Comparison of ENCODE assay signal across 1 cellular context in the genomic region with DNA sequence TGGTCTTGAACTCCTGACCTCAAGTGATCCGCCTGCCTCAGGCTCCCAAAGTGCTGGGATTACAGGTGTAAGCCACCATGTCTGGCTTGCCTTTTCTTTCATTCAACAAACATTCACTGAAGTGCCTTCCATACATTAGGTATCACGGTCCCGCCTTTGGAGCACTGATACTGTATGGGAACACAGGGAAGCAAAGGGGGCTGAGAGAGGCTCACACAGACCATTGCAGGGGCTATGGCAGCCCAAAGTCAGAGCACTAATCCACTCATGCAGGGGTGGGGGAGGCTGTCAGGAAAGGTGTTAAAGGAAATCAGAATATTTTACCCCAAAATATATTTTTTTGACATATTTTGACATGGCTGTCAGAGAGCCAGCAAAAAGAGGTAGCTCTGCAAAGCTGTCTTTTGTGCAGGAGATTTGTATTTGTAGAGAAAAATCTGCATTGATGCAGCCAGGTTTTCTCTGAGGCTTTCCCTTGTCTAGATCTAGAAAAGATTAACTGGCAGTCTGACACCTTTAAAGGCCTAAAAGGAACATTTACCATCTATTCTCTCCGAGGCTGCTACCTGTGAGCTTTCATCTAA.
TF ChIP-seq lines count a peak whose summit lies in the region.

No MANE protein-coding gene starts in this region.

TF ChIP-seq in GM23338, 12 proteins besides CTCF, POLR2A, EP300 and RAD21:
- TF ChIP-seq, protein P1, sequence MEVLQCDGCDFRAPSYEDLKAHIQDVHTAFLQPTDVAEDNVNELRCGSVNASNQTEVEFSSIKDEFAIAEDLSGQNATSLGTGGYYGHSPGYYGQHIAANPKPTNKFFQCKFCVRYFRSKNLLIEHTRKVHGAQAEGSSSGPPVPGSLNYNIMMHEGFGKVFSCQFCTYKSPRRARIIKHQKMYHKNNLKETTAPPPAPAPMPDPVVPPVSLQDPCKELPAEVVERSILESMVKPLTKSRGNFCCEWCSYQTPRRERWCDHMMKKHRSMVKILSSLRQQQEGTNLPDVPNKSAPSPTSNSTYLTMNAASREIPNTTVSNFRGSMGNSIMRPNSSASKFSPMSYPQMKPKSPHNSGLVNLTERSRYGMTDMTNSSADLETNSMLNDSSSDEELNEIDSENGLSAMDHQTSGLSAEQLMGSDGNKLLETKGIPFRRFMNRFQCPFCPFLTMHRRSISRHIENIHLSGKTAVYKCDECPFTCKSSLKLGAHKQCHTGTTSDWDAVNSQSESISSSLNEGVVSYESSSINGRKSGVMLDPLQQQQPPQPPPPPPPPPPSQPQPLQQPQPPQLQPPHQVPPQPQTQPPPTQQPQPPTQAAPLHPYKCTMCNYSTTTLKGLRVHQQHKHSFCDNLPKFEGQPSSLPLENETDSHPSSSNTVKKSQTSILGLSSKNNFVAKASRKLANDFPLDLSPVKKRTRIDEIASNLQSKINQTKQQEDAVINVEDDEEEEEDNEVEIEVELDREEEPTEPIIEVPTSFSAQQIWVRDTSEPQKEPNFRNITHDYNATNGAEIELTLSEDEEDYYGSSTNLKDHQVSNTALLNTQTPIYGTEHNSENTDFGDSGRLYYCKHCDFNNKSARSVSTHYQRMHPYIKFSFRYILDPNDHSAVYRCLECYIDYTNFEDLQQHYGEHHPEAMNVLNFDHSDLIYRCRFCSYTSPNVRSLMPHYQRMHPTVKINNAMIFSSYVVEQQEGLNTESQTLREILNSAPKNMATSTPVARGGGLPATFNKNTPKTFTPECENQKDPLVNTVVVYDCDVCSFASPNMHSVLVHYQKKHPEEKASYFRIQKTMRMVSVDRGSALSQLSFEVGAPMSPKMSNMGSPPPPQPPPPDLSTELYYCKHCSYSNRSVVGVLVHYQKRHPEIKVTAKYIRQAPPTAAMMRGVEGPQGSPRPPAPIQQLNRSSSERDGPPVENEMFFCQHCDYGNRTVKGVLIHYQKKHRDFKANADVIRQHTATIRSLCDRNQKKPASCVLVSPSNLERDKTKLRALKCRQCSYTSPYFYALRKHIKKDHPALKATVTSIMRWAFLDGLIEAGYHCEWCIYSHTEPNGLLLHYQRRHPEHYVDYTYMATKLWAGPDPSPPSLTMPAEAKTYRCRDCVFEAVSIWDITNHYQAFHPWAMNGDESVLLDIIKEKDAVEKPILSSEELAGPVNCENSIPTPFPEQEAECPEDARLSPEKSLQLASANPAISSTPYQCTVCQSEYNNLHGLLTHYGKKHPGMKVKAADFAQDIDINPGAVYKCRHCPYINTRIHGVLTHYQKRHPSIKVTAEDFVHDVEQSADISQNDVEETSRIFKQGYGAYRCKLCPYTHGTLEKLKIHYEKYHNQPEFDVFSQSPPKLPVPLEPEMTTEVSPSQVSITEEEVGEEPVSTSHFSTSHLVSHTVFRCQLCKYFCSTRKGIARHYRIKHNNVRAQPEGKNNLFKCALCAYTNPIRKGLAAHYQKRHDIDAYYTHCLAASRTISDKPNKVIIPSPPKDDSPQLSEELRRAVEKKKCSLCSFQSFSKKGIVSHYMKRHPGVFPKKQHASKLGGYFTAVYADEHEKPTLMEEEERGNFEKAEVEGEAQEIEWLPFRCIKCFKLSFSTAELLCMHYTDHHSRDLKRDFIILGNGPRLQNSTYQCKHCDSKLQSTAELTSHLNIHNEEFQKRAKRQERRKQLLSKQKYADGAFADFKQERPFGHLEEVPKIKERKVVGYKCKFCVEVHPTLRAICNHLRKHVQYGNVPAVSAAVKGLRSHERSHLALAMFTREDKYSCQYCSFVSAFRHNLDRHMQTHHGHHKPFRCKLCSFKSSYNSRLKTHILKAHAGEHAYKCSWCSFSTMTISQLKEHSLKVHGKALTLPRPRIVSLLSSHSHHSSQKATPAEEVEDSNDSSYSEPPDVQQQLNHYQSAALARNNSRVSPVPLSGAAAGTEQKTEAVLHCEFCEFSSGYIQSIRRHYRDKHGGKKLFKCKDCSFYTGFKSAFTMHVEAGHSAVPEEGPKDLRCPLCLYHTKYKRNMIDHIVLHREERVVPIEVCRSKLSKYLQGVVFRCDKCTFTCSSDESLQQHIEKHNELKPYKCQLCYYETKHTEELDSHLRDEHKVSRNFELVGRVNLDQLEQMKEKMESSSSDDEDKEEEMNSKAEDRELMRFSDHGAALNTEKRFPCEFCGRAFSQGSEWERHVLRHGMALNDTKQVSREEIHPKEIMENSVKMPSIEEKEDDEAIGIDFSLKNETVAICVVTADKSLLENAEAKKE (CRISPR knock-in tag; IDR thresholded peaks at IDR 0.05), result no peak
- TF ChIP-seq NANOG (IDR thresholded peaks at IDR 0.05; ENCODE audit: borderline replicate concordance) (no peak), EZH2phosphoT487 (IDR thresholded peaks at IDR 0.05; ENCODE audit: unreplicated experiment) (no peak), STAT1 (IDR thresholded peaks at IDR 0.05; ENCODE audit: unreplicated experiment) (no peak), CREB1 (CRISPR knock-in tag; IDR thresholded peaks at IDR 0.05; ENCODE audit: low read depth) (no peak), JUNB (IDR thresholded peaks at IDR 0.05; ENCODE audit: unreplicated experiment) (no peak), ZNF331 (CRISPR knock-in tag; IDR thresholded peaks at IDR 0.05; ENCODE audit: low read depth) (no peak), ZNF114 (CRISPR knock-in tag; IDR thresholded peaks at IDR 0.05) (no peak), POLR2AphosphoS5 (IDR thresholded peaks at IDR 0.05; ENCODE audit: low read depth) (no peak), EZH2 (IDR thresholded peaks at IDR 0.05; ENCODE audit: low read depth, unreplicated experiment) (no peak)
- TF ChIP-seq, protein P2, sequence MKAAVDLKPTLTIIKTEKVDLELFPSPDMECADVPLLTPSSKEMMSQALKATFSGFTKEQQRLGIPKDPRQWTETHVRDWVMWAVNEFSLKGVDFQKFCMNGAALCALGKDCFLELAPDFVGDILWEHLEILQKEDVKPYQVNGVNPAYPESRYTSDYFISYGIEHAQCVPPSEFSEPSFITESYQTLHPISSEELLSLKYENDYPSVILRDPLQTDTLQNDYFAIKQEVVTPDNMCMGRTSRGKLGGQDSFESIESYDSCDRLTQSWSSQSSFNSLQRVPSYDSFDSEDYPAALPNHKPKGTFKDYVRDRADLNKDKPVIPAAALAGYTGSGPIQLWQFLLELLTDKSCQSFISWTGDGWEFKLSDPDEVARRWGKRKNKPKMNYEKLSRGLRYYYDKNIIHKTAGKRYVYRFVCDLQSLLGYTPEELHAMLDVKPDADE (IDR thresholded peaks at IDR 0.05), result no peak
- TF ChIP-seq, protein P3, sequence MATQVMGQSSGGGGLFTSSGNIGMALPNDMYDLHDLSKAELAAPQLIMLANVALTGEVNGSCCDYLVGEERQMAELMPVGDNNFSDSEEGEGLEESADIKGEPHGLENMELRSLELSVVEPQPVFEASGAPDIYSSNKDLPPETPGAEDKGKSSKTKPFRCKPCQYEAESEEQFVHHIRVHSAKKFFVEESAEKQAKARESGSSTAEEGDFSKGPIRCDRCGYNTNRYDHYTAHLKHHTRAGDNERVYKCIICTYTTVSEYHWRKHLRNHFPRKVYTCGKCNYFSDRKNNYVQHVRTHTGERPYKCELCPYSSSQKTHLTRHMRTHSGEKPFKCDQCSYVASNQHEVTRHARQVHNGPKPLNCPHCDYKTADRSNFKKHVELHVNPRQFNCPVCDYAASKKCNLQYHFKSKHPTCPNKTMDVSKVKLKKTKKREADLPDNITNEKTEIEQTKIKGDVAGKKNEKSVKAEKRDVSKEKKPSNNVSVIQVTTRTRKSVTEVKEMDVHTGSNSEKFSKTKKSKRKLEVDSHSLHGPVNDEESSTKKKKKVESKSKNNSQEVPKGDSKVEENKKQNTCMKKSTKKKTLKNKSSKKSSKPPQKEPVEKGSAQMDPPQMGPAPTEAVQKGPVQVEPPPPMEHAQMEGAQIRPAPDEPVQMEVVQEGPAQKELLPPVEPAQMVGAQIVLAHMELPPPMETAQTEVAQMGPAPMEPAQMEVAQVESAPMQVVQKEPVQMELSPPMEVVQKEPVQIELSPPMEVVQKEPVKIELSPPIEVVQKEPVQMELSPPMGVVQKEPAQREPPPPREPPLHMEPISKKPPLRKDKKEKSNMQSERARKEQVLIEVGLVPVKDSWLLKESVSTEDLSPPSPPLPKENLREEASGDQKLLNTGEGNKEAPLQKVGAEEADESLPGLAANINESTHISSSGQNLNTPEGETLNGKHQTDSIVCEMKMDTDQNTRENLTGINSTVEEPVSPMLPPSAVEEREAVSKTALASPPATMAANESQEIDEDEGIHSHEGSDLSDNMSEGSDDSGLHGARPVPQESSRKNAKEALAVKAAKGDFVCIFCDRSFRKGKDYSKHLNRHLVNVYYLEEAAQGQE (IDR thresholded peaks at IDR 0.05; ENCODE audit: unreplicated experiment), result no peak
TF ChIP-seq in GM23338: peak in this region for 0.
